37 cellular contexts compared by ENCODE assay signal in genomic region chr10:130212736-130213135, GRCh38.
"Had no signal": no experiment of that assay in that cellular context is flagged by ENCODE, and none has a peak within 500 bp of the region (broad histone marks: within the 10 kb centered on the region; RNA-seq: fewer than 3 reads in every experiment).

No MANE protein-coding gene starts in this region.

- H3K9ac ChIP-seq: KMS-11 had no signal

- H3K4me1 Mint-ChIP-seq: activated B cell treated with CpG ODN at 0.5 μM for 24 hours; activated CD4-positive, alpha-beta memory T cell treated with anti-CD3 and anti-CD28 coated beads, Interleukin-2, amount 10 ng/mL, durations not matched to agents 7 days and 5 days; activated CD8-positive, alpha-beta memory T cell treated with anti-CD3 and anti-CD28 coated beads, Interleukin-2, amount 10 ng/mL, durations not matched to agents 7 days and 5 days; activated naive CD4-positive, alpha-beta T cell treated with anti-CD3 and anti-CD28 coated beads, Interleukin-2, amount 50 U/mL, for 24 hours; activated naive CD8-positive, alpha-beta T cell treated with anti-CD3 and anti-CD28 coated beads, Interleukin-2, amount 10 ng/mL, durations not matched to agents 7 days and 5 days; central memory CD8-positive, alpha-beta T cell had no signal

- H3K27me3 Mint-ChIP-seq: activated B cell treated with CpG ODN at 0.5 μM for 24 hours; activated CD4-positive, alpha-beta memory T cell treated with anti-CD3 and anti-CD28 coated beads, Interleukin-2, amount 10 ng/mL, durations not matched to agents 7 days and 5 days; activated CD8-positive, alpha-beta memory T cell treated with anti-CD3 and anti-CD28 coated beads, Interleukin-2, amount 10 ng/mL, durations not matched to agents 7 days and 5 days; activated naive CD4-positive, alpha-beta T cell treated with anti-CD3 and anti-CD28 coated beads, Interleukin-2, amount 50 U/mL, for 24 hours; activated naive CD8-positive, alpha-beta T cell treated with anti-CD3 and anti-CD28 coated beads, Interleukin-2, amount 10 ng/mL, durations not matched to agents 7 days and 5 days; central memory CD8-positive, alpha-beta T cell had no signal

- H3K27ac Mint-ChIP-seq: activated B cell treated with CpG ODN at 0.5 μM for 24 hours; activated CD4-positive, alpha-beta memory T cell treated with anti-CD3 and anti-CD28 coated beads, Interleukin-2, amount 10 ng/mL, durations not matched to agents 7 days and 5 days; activated CD8-positive, alpha-beta memory T cell treated with anti-CD3 and anti-CD28 coated beads, Interleukin-2, amount 10 ng/mL, durations not matched to agents 7 days and 5 days; activated naive CD4-positive, alpha-beta T cell treated with anti-CD3 and anti-CD28 coated beads, Interleukin-2, amount 50 U/mL, for 24 hours; activated naive CD8-positive, alpha-beta T cell treated with anti-CD3 and anti-CD28 coated beads, Interleukin-2, amount 10 ng/mL, durations not matched to agents 7 days and 5 days; activated T-helper 2 cell treated with anti-CD3 and anti-CD28 coated beads, Interferon-gamma antibody, Interleukin-2, Interleukin-4, amounts not matched to agents 10 μg/mL and 5 μg/mL and 100 μg/mL, durations not matched to agents 14 hours and 24 hours and 36 hours had no signal

- H3K36me3 Mint-ChIP-seq: activated CD8-positive, alpha-beta memory T cell treated with anti-CD3 and anti-CD28 coated beads, Interleukin-2, amount 10 ng/mL, durations not matched to agents 7 days and 5 days had no signal

- H3K9me3 Mint-ChIP-seq: activated B cell treated with CpG ODN at 0.5 μM for 24 hours; activated naive CD4-positive, alpha-beta T cell treated with anti-CD3 and anti-CD28 coated beads, Interleukin-2, amount 50 U/mL, for 24 hours; central memory CD8-positive, alpha-beta T cell had no signal

- H3K27ac ChIP-seq: ascending aorta, cardiac muscle cell, KMS-11, Peyer's patch, SJSA1, VCaP had no signal

- H3K4me3 Mint-ChIP-seq: activated B cell treated with CpG ODN at 0.5 μM for 24 hours; activated CD4-positive, alpha-beta memory T cell treated with anti-CD3 and anti-CD28 coated beads, Interleukin-2, amount 10 ng/mL, durations not matched to agents 7 days and 5 days; activated CD8-positive, alpha-beta memory T cell treated with anti-CD3 and anti-CD28 coated beads, Interleukin-2, amount 10 ng/mL, durations not matched to agents 7 days and 5 days; activated naive CD4-positive, alpha-beta T cell treated with anti-CD3 and anti-CD28 coated beads, Interleukin-2, amount 50 U/mL, for 24 hours; activated naive CD8-positive, alpha-beta T cell treated with anti-CD3 and anti-CD28 coated beads, Interleukin-2, amount 10 ng/mL, durations not matched to agents 7 days and 5 days; central memory CD8-positive, alpha-beta T cell had no signal

- H3K9me3 ChIP-seq: ascending aorta, Peyer's patch, SJSA1 had no signal

- H3K27me3 ChIP-seq: ascending aorta, cardiac muscle cell, Peyer's patch, SJSA1 had no signal

- H3K4me1 ChIP-seq: ascending aorta, Peyer's patch, SJSA1 had no signal

- H3K36me3 ChIP-seq: ascending aorta, cardiac muscle cell, Peyer's patch, SJSA1 had no signal

- H3K4me3 ChIP-seq: ascending aorta, cardiac muscle cell, Peyer's patch, SJSA1 had no signal

- DNase-seq: activated B cell treated with CpG ODN at 0.5 μM for 24 hours; activated CD4-positive, alpha-beta memory T cell treated with anti-CD3 and anti-CD28 coated beads, Interleukin-2, amount 10 ng/mL, durations not matched to agents 7 days and 5 days; activated CD4-positive, alpha-beta T cell treated with anti-CD3 and anti-CD28 coated beads for 48 hours; activated CD4-positive, CD25-positive, alpha-beta regulatory T cell treated with anti-CD3 and anti-CD28 coated beads, Interleukin-2, amount 50 U/mL, for 72 hours; activated CD8-positive, alpha-beta memory T cell treated with anti-CD3 and anti-CD28 coated beads for 24 hours; activated CD8-positive, alpha-beta memory T cell treated with anti-CD3 and anti-CD28 coated beads, Interleukin-2, amount 10 ng/mL, durations not matched to agents 7 days and 5 days; activated CD8-positive, alpha-beta memory T cell treated with anti-CD3 and anti-CD28 coated beads, Interleukin-2, amount 50 U/mL, for 48 hours; activated gamma-delta T cell; activated naive CD4-positive, alpha-beta T cell treated with Interleukin-2 at 50 U/mL for 16 hours; activated naive CD8-positive, alpha-beta T cell treated with anti-CD3 and anti-CD28 coated beads, Interleukin-2, amount 10 ng/mL, durations not matched to agents 7 days and 5 days; amygdala; NCI-H1092 treated with DMSO at 0.1 percent for 48 hours; NCI-H146; NCI-H187; NCI-H2081; NCI-H2171 treated with DMSO at 0.1 percent for 48 hours; NCI-H2227 treated with DMSO at 0.1 percent for 48 hours; NCI-H446; NCI-H510A treated with DMSO at 0.1 percent for 48 hours; NCI-H526 treated with DMSO at 0.1 percent for 48 hours; NK-92 treated with Interleukin-12 subunit alpha and Interleukin-12 subunit beta, amount 100 ng/mL, for 24 hours; PC-3; Peyer's patch; RPMI8226; SHP77 treated with DMSO at 0.1 percent for 48 hours; SW 1271; T-helper 1 cell; T-helper 2 cell; T-helper 9 cell had no signal

- H3K4me2 ChIP-seq: KMS-11 had no signal
